In the genomic region with DNA sequence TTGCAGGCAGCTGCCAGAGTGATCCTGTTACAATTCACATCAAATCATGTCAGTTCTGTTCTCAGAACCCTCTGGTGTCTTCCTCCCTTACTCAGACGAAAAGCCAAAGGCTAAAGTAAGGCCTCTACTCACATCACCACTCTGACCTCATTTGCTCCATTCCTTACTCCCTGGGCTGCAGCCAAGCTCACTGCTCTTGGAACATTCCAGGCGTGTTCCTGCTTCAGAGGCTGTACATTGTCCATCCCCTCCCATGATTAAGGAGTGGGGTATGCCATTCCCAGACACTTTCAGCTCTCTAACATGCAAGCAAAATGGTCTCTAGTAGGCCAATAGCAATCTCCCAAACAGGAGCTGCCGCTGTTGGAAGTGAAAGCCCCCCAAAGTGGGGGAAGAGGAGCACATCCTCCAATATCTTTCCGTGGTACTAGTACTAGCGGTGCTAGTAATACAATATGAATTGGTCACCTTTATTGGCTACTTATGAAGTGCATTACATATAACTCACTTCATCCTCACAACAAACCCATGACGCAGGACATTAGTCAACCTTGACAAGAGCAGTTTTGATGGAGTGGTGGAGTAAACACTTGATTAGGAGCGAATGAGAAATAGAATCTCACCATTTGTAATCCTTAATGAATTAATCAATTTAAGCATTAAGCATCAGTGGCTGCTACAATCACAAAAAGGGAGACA, we compare ENCODE assay signal across 10 cellular contexts. TPM values are rescaled to one million over a fixed set of nuclear protein-coding genes. Genes with fewer than 3 reads are reported as not detected.
DNase-seq lines count a peak whose midpoint lies in the region; ATAC-seq and TF ChIP-seq lines count a peak whose summit lies in the region.
"Had no signal": no experiment of that assay in that cellular context is flagged by ENCODE, and none has a peak within 500 bp of the region (broad histone marks: within the 10 kb centered on the region; RNA-seq: fewer than 3 reads in every experiment).

No MANE protein-coding gene starts in this region.

- H3K27ac ChIP-seq in coronary artery (peak overlapping the region; percentile 29 to 79), transverse colon (peak overlapping the region; percentile 71 to 85 (median 78)), neural progenitor cell (no peak overlapping the region)
- H3K27ac ChIP-seq: ovary, vagina had no signal

- H3K27me3 ChIP-seq in transverse colon = no peaks in the 10 kb centered on the region
- no peaks in the 10 kb centered on the region for H3K27me3 ChIP-seq in neural progenitor cell
- H3K27me3 ChIP-seq: ovary, vagina had no signal

- TF ChIP-seq EP300 in transverse colon (IDR thresholded peaks at IDR 0.05; ENCODE audit: low read depth) = no peak

- H3K27ac Mint-ChIP-seq in activated naive CD4-positive, alpha-beta T cell treated with anti-CD3 and anti-CD28 coated beads, Interleukin-2, amount 10 ng/mL, durations not matched to agents 7 days and 5 days = peak overlapping the region; percentile 97
- H3K27ac Mint-ChIP-seq in memory B cell = peak overlapping the region; percentile 58
- H3K27ac Mint-ChIP-seq in neural progenitor cell = no peak overlapping the region

- H4K20me1 ChIP-seq in neural progenitor cell (ENCODE audit: low read depth) = no peaks in the 10 kb centered on the region

- H3K9ac ChIP-seq in neural progenitor cell = no peak overlapping the region

- H3K4me2 ChIP-seq in neural progenitor cell = no peak overlapping the region

- peak overlapping the region; percentile 59 for H3K4me3 Mint-ChIP-seq in activated naive CD4-positive, alpha-beta T cell treated with anti-CD3 and anti-CD28 coated beads, Interleukin-2, amount 10 ng/mL, durations not matched to agents 7 days and 5 days
- H3K4me3 Mint-ChIP-seq in memory B cell = no peak overlapping the region
- no peak overlapping the region for H3K4me3 Mint-ChIP-seq in neural progenitor cell

- peaks cover 91% of the 10 kb centered on the region for H3K4me1 Mint-ChIP-seq in activated naive CD4-positive, alpha-beta T cell treated with anti-CD3 and anti-CD28 coated beads, Interleukin-2, amount 10 ng/mL, durations not matched to agents 7 days and 5 days
- peaks cover 26% of the 10 kb centered on the region for H3K4me1 Mint-ChIP-seq in memory B cell
- no peaks in the 10 kb centered on the region for H3K4me1 Mint-ChIP-seq in neural progenitor cell

- no peak overlapping the region for H3K4me3 ChIP-seq in coronary artery
- H3K4me3 ChIP-seq in transverse colon = no peak overlapping the region
- H3K4me3 ChIP-seq in neural progenitor cell = no peak overlapping the region
- H3K4me3 ChIP-seq: ovary, vagina had no signal

- TF ChIP-seq CTCF in coronary artery (IDR thresholded peaks at IDR 0.05) (no peak), transverse colon (IDR thresholded peaks at IDR 0.05) (no peak), neural progenitor cell (IDR thresholded peaks at IDR 0.05) (no peak)

- H3K27me3 Mint-ChIP-seq in activated naive CD4-positive, alpha-beta T cell treated with anti-CD3 and anti-CD28 coated beads, Interleukin-2, amount 10 ng/mL, durations not matched to agents 7 days and 5 days = no peaks in the 10 kb centered on the region
- no peaks in the 10 kb centered on the region for H3K27me3 Mint-ChIP-seq in memory B cell
- no peaks in the 10 kb centered on the region for H3K27me3 Mint-ChIP-seq in neural progenitor cell (ENCODE audit: insufficient read depth, low read depth)

- no peak for DNase-seq in activated naive CD4-positive, alpha-beta T cell treated with anti-CD3 and anti-CD28 coated beads, Interleukin-2, amount 10 ng/mL, durations not matched to agents 7 days and 5 days
- no peak for DNase-seq in activated naive CD4-positive, alpha-beta T cell treated with Interleukin-2 at 50 U/mL for 16 hours
- DNase-seq in coronary artery (ENCODE audit: low spot score) = no peak
- DNase-seq in memory B cell (ENCODE audit: low spot score in 2 of 2) = no peak
- DNase-seq in transverse colon = peak; percentile 51
- no peak for DNase-seq in NCI-H1105 (lab: John Stamatoyannopoulos, UW)
- no peak for DNase-seq in KG1 (lab: John Stamatoyannopoulos, UW)
- DNase-seq in neural progenitor cell (ENCODE audit: low spot score) = no peak

- no peaks in the 10 kb centered on the region for H3F3A ChIP-seq in neural progenitor cell (ENCODE audit: low read depth)

- no peaks in the 10 kb centered on the region for H3K79me2 ChIP-seq in neural progenitor cell (ENCODE audit: low read depth)

- no peak for ATAC-seq in memory B cell (ENCODE audit: low read depth)

- no peak overlapping the region for H2AFZ ChIP-seq in neural progenitor cell (replicated peaks)

- CTCF ChIA-PET in activated naive CD4-positive, alpha-beta T cell treated with anti-CD3 and anti-CD28 coated beads, Interleukin-2, amount 10 ng/mL, durations not matched to agents 7 days and 5 days (lab: Charles Lee) = interaction anchor here (2.3 kb wide), 1 partner anchor 13 kb away, joined by 11 read pairs; no protein-coding TSS in a partner anchor

- intact Hi-C loops in transverse colon (cut with DNase I; ENCODE audit: low total_unique reads) = no loop called here

- H3K36me3 ChIP-seq in transverse colon (no peaks in the 10 kb centered on the region), neural progenitor cell (no peaks in the 10 kb centered on the region)
- H3K36me3 ChIP-seq: ovary, vagina had no signal

- in situ Hi-C loops in transverse colon (cut with MboI; ENCODE audit: low pct_ligation_motif_present in 1 of 4, low pct_unique_long_range_greater_than_20kb in 1 of 4, low sequenced_read_pairs in 3 of 4) = loop anchor here in 1 of 4 donors (25.0 kb wide), 1 partner anchor 101 kb away; the partner anchor contains the start of gene SMIM9

- no peaks in the 10 kb centered on the region for H3K9me3 ChIP-seq in transverse colon
- H3K9me3 ChIP-seq in neural progenitor cell (ENCODE audit: low read depth) = peaks cover 2% of the 10 kb centered on the region
- H3K9me3 ChIP-seq: ovary, vagina had no signal

- TF ChIP-seq POLR2A in transverse colon (IDR thresholded peaks at IDR 0.05) = no peak

- peaks cover 3% of the 10 kb centered on the region for H3K36me3 Mint-ChIP-seq in activated naive CD4-positive, alpha-beta T cell treated with anti-CD3 and anti-CD28 coated beads, Interleukin-2, amount 10 ng/mL, durations not matched to agents 7 days and 5 days
- H3K36me3 Mint-ChIP-seq in memory B cell (peaks cover 5% of the 10 kb centered on the region), neural progenitor cell (no peaks in the 10 kb centered on the region)

- H3K4me1 ChIP-seq in transverse colon (peaks cover 5 to 48% (median 6%) of the 10 kb centered on the region in 4 donors), neural progenitor cell (no peaks in the 10 kb centered on the region)

- no peaks in the 10 kb centered on the region for H3K9me3 Mint-ChIP-seq in activated naive CD4-positive, alpha-beta T cell treated with anti-CD3 and anti-CD28 coated beads, Interleukin-2, amount 10 ng/mL, durations not matched to agents 7 days and 5 days
- H3K9me3 Mint-ChIP-seq in memory B cell = no peaks in the 10 kb centered on the region
- peaks cover 2% of the 10 kb centered on the region for H3K9me3 Mint-ChIP-seq in neural progenitor cell

- WGBS in transverse colon (ENCODE audit: low coverage in 1 of 2), 2 donors = 67% methylated on average over 7 of the region's 7 CpGs; no CpG with 5 or more reads in 1 of the 2 donors

RNA-seq across cellular contexts. Expression of gene GAB3, which starts 15.0 kb away (rescaled TPM):
- total RNA-seq in transverse colon (1 to 10 TPM in 3 of 4 donors, under 1 TPM in 1; 0.37 to 4.4 (median 3.0) TPM), neural progenitor cell (ENCODE audit: low replicate concordance) (not detected in 2 replicates)

RNA-seq across cellular contexts. Expression of gene DKC1, which starts 26.8 kb away (rescaled TPM):
- total RNA-seq in transverse colon (100 to 1,000 TPM in 1 of 4 donors, 10 to 100 TPM in 3; 12.7 to 134 (median 24.9) TPM), neural progenitor cell (ENCODE audit: low replicate concordance) (43.7 and 45.6 TPM in 2 replicates)
